In the genomic region with DNA sequence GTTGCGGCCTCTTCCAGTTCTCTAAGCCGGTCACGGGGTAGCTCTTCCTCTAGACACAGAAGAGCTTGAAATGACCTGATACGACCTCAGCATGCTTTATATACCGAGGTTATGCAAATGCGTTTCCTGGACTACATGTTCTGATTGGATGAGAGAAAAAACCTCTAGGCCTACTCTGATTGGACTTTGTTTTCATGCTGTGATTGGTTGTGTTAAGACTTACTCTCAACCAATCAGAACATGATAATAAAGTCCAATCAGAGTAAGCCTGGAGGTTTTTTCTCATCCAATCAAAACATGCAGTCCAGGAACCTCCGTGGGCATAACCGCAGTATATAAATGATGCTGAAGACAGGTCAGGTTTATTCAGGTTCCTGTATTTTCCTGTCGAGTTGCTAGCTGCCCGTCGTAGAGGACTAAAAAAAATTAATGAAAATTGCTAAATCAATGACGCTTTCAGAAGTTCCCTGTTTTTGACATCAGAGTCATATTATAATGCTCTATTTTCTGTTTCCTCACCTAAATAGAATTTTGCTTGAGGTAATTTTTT, we compare ENCODE assay signal across 15 cellular contexts.
DNase-seq lines count a peak whose midpoint lies in the region; ATAC-seq and TF ChIP-seq lines count a peak whose summit lies in the region.
"Had no signal": no experiment of that assay in that cellular context is flagged by ENCODE, and none has a peak within 500 bp of the region (broad histone marks: within the 10 kb centered on the region; RNA-seq: fewer than 3 reads in every experiment).

No MANE protein-coding gene starts in this region.

- H4K12ac ChIP-seq in trophoblast cell (ENCODE audit: low read depth, low read length) = peak overlapping the region; percentile 36

- no peaks in the 10 kb centered on the region for H3K36me3 ChIP-seq in MM.1S (replicated peaks; ENCODE audit: insufficient read depth, low read length)
- H3K36me3 ChIP-seq in hepatocyte (replicated peaks; ENCODE audit: insufficient read depth, low read depth) = no peaks in the 10 kb centered on the region
- H3K36me3 ChIP-seq in trophoblast cell (ENCODE audit: control insufficient read depth in 1 of 2, insufficient read depth in 2 of 2, low read length in 2 of 2) = no peaks in the 10 kb centered on the region
- no peaks in the 10 kb centered on the region for H3K36me3 ChIP-seq in lower lobe of right lung
- H3K36me3 ChIP-seq: BE2C had no signal

- H4K20me1 ChIP-seq in MM.1S (ENCODE audit: insufficient read depth, low read length) (no peaks in the 10 kb centered on the region), hepatocyte (ENCODE audit: insufficient read depth, poor library complexity, severe bottlenecking) (no peaks in the 10 kb centered on the region)

- peaks cover 13% of the 10 kb centered on the region for H3K27me3 Mint-ChIP-seq in activated CD8-positive, alpha-beta T cell treated with anti-CD3 and anti-CD28 coated beads, Interleukin-2, amount 10 ng/mL, durations not matched to agents 7 days and 5 days (ENCODE audit: low read depth)

- H3K27ac ChIP-seq in MM.1S (ENCODE audit: low read length) (no peak overlapping the region), hepatocyte (no peak overlapping the region), trophoblast cell (ENCODE audit: low read depth, low read length) (no peak overlapping the region), lower lobe of right lung (no peak overlapping the region)
- H3K27ac ChIP-seq: GM23248, SK-N-MC had no signal

- no peaks in the 10 kb centered on the region for H3K79me1 ChIP-seq in trophoblast cell (ENCODE audit: low read length)

- H3K79me2 ChIP-seq in MM.1S (ENCODE audit: low read length) = no peaks in the 10 kb centered on the region
- H3K79me2 ChIP-seq in hepatocyte = no peaks in the 10 kb centered on the region
- no peaks in the 10 kb centered on the region for H3K79me2 ChIP-seq in trophoblast cell (ENCODE audit: control insufficient read depth, insufficient read depth, low read length, poor library complexity)

- H3K27ac Mint-ChIP-seq in activated CD8-positive, alpha-beta T cell treated with anti-CD3 and anti-CD28 coated beads, Interleukin-2, amount 10 ng/mL, durations not matched to agents 7 days and 5 days = no peak overlapping the region

- no peaks in the 10 kb centered on the region for H3K9me3 Mint-ChIP-seq in activated CD8-positive, alpha-beta T cell treated with anti-CD3 and anti-CD28 coated beads, Interleukin-2, amount 10 ng/mL, durations not matched to agents 7 days and 5 days (ENCODE audit: insufficient read depth)

- H3K27me3 ChIP-seq in MM.1S (replicated peaks; ENCODE audit: insufficient read depth, low read length) (no peaks in the 10 kb centered on the region), hepatocyte (no peaks in the 10 kb centered on the region), trophoblast cell (ENCODE audit: insufficient read depth, low read length) (no peaks in the 10 kb centered on the region), lower lobe of right lung (ENCODE audit: low read depth) (no peaks in the 10 kb centered on the region)
- H3K27me3 ChIP-seq: BE2C had no signal

- no peak for TF ChIP-seq CTCF in MM.1S (IDR thresholded peaks at IDR 0.05; ENCODE audit: low read length)
- TF ChIP-seq CTCF in hepatocyte (IDR thresholded peaks at IDR 0.05; ENCODE audit: poor library complexity) = no peak
- TF ChIP-seq CTCF in lower lobe of right lung (IDR thresholded peaks at IDR 0.05) = no peak
- TF ChIP-seq CTCF in foreskin fibroblast (IDR thresholded peaks at IDR 0.05; ENCODE audit: low read depth, low read length) = no peak

- no peak overlapping the region for H3K23ac ChIP-seq in trophoblast cell (ENCODE audit: low read length)

- no peak overlapping the region for H3K14ac ChIP-seq in trophoblast cell (ENCODE audit: low read length)

- CTCF ChIA-PET in activated CD8-positive, alpha-beta T cell treated with anti-CD3 and anti-CD28 coated beads, Interleukin-2, amount 10 ng/mL, durations not matched to agents 7 days and 5 days (lab: Charles Lee) = no interaction called here

- H3K4me3 ChIP-seq in MM.1S (ENCODE audit: low read length) (no peak overlapping the region), hepatocyte (no peak overlapping the region), trophoblast cell (ENCODE audit: low read depth, low read length) (no peak overlapping the region), lower lobe of right lung (no peak overlapping the region), foreskin fibroblast (ENCODE audit: low read depth in 1 of 2, low read length in 2 of 2) (no peak overlapping the region)
- H3K4me3 ChIP-seq: GM23248, SK-N-MC had no signal

- intact Hi-C loops in lower lobe of right lung (cut with DNase I) (no loop called here), left ventricle myocardium superior (cut with micrococcal nuclease) (no loop called here)

- DNase-seq in MM.1S (peak; percentile 4), SK-N-DZ (ENCODE audit: low spot score) (peak; percentile 34), hepatocyte (ENCODE audit: low spot score) (peak; percentile 3), trophoblast cell (no peak), lower lobe of right lung (no peak), foreskin fibroblast (no peak), left ventricle myocardium superior (no peak)
- no peak for DNase-seq in activated CD8-positive, alpha-beta T cell treated with anti-CD3 and anti-CD28 coated beads, Interleukin-2, amount 10 ng/mL, durations not matched to agents 7 days and 5 days
- DNase-seq: BE2C, GM23248, IMR-90, NCI-H1436 treated with DMSO at 0.1 percent for 48 hours, NCI-H2227 treated with DMSO at 0.1 percent for 48 hours, NCI-H526 treated with DMSO at 0.1 percent for 48 hours had no signal

- ATAC-seq in lower lobe of right lung = no peak
- ATAC-seq in left ventricle myocardium superior = no peak
- ATAC-seq in activated CD8-positive, alpha-beta T cell treated with anti-CD3 and anti-CD28 coated beads, Interleukin-2, amount 10 ng/mL, durations not matched to agents 7 days and 5 days = no peak

- no peaks in the 10 kb centered on the region for H3K36me3 Mint-ChIP-seq in activated CD8-positive, alpha-beta T cell treated with anti-CD3 and anti-CD28 coated beads, Interleukin-2, amount 10 ng/mL, durations not matched to agents 7 days and 5 days (ENCODE audit: low read depth)

- H3K4me3 Mint-ChIP-seq in activated CD8-positive, alpha-beta T cell treated with anti-CD3 and anti-CD28 coated beads, Interleukin-2, amount 10 ng/mL, durations not matched to agents 7 days and 5 days = no peak overlapping the region

- H4K8ac ChIP-seq in trophoblast cell (ENCODE audit: low read depth, low read length) = no peak overlapping the region

- 76% methylated on average over 12 of the region's 12 CpGs for WGBS in hepatocyte (ENCODE audit: low lambda C conversion rate, missing lambda C conversion rate)
- WGBS in trophoblast cell (ENCODE audit: extremely low coverage, insufficient coverage, insufficient read length) = no CpG with 5 or more reads among the region's 12 CpGs

- H3K4me1 ChIP-seq in MM.1S (ENCODE audit: low read length) = no peaks in the 10 kb centered on the region
- H3K4me1 ChIP-seq in hepatocyte (ENCODE audit: insufficient read depth) = no peaks in the 10 kb centered on the region
- no peaks in the 10 kb centered on the region for H3K4me1 ChIP-seq in trophoblast cell (ENCODE audit: control insufficient read depth in 1 of 2, insufficient read depth in 2 of 2, low read length in 2 of 2)
- no peaks in the 10 kb centered on the region for H3K4me1 ChIP-seq in lower lobe of right lung
- H3K4me1 ChIP-seq: BE2C had no signal

- H4K91ac ChIP-seq in trophoblast cell (ENCODE audit: low read depth, low read length) = no peak overlapping the region

- POLR2A ChIA-PET in activated CD8-positive, alpha-beta T cell treated with anti-CD3 and anti-CD28 coated beads, Interleukin-2, amount 10 ng/mL, durations not matched to agents 7 days and 5 days (lab: Charles Lee) = no interaction called here

- H2AFZ ChIP-seq in MM.1S (ENCODE audit: low read length) (no peak overlapping the region), hepatocyte (no peak overlapping the region), trophoblast cell (ENCODE audit: insufficient read depth, low read length, poor library complexity) (no peak overlapping the region)
- H2AFZ ChIP-seq: GM23248 had no signal

- H3K9me3 ChIP-seq in MM.1S (replicated peaks; ENCODE audit: insufficient read depth, low read length) (no peaks in the 10 kb centered on the region), hepatocyte (ENCODE audit: low read depth) (peaks cover 38% of the 10 kb centered on the region), trophoblast cell (ENCODE audit: insufficient read depth, low read depth, low read length) (peaks cover 16% of the 10 kb centered on the region), lower lobe of right lung (no peaks in the 10 kb centered on the region)
- H3K9me3 ChIP-seq: BE2C had no signal

- H3F3A ChIP-seq in MM.1S (ENCODE audit: insufficient read depth, low read length) = no peaks in the 10 kb centered on the region

- H3K9ac ChIP-seq in MM.1S (ENCODE audit: low read length) = no peak overlapping the region
- H3K9ac ChIP-seq in trophoblast cell (ENCODE audit: low read length) = no peak overlapping the region
- H3K9ac ChIP-seq: GM23248 had no signal

- H3K9me2 ChIP-seq in MM.1S (replicated peaks; ENCODE audit: insufficient read depth, low read length) (no peaks in the 10 kb centered on the region), hepatocyte (replicated peaks; ENCODE audit: insufficient read depth) (no peaks in the 10 kb centered on the region)

- no peak overlapping the region for H2BK5ac ChIP-seq in trophoblast cell (ENCODE audit: low read depth, low read length, poor library complexity)

- H2BK120ac ChIP-seq in trophoblast cell (ENCODE audit: insufficient read depth, low read length, poor library complexity) = no peak overlapping the region

- no peak overlapping the region for H3K4ac ChIP-seq in trophoblast cell (ENCODE audit: low read depth, low read length)

- no peak overlapping the region for H3K18ac ChIP-seq in trophoblast cell (ENCODE audit: low read length)

- H3K4me1 Mint-ChIP-seq in activated CD8-positive, alpha-beta T cell treated with anti-CD3 and anti-CD28 coated beads, Interleukin-2, amount 10 ng/mL, durations not matched to agents 7 days and 5 days (ENCODE audit: low read depth) = no peaks in the 10 kb centered on the region

- H2AK5ac ChIP-seq in trophoblast cell (ENCODE audit: low read length) = no peak overlapping the region

- H2BK12ac ChIP-seq in trophoblast cell (ENCODE audit: low read length) = no peak overlapping the region

- no peak overlapping the region for H3K4me2 ChIP-seq in MM.1S (ENCODE audit: low read depth, low read length)
- no peak overlapping the region for H3K4me2 ChIP-seq in hepatocyte
- H3K4me2 ChIP-seq in trophoblast cell (ENCODE audit: low read length) = no peak overlapping the region

Comparison
In these comparisons a context has a peak if more than half of its experiments do, and no peak if none do; other contexts are left out.
1. DNase-seq: peak in MM.1S (single experiment), SK-N-DZ (single experiment) and hepatocyte (single experiment); none in trophoblast cell (0 of 2), lower lobe of right lung (single experiment), foreskin fibroblast (0 of 2), left ventricle myocardium superior (single experiment) and activated CD8-positive, alpha-beta T cell treated with anti-CD3 and anti-CD28 coated beads, Interleukin-2, amount 10 ng/mL, durations not matched to agents 7 days and 5 days (single experiment).